In genomic region chr11:87819141-87819540, GRCh38 we compare ENCODE assay signal across 22 cellular contexts.
A peak's percentile ranks its signal among the peaks of the same experiment; 100 is the strongest.
DNase-seq lines count a peak whose midpoint lies in the region; ATAC-seq lines count a peak whose summit lies in the region.
"Had no signal": no experiment of that assay in that cellular context is flagged by ENCODE, and none has a peak within 500 bp of the region (broad histone marks: within the 10 kb centered on the region; RNA-seq: fewer than 3 reads in every experiment).

No MANE protein-coding gene starts in this region.

- no peak overlapping the region for H2AK5ac ChIP-seq in mesendoderm (ENCODE audit: low read length)

- DNase-seq in GM03348 (ENCODE audit: low spot score): peak; percentile 5
- peak; percentile 23 for DNase-seq in astrocyte of the hippocampus (ENCODE audit: low read depth, low spot score)
- DNase-seq in mesendoderm: no peak
- DNase-seq in NCI-H1092 (lab: John Stamatoyannopoulos, UW): no peak
- no peak for DNase-seq in HK-2 (ENCODE audit: unreplicated experiment)
- DNase-seq: AML-193; COR-L47; Kasumi-1; NCI-H1105 treated with DMSO at 0.1 percent for 48 hours; nephron progenitor cell; Peyer's patch; stimulated activated CD4-positive, alpha-beta T cell treated with anti-CD3 and anti-CD28 coated beads, Interleukin-1b, Interleukin-23, amount 100 ng/mL, for 48 hours; stimulated activated naive CD8-positive, alpha-beta T cell treated with anti-CD3 and anti-CD28 coated beads, Interleukin-15, Interleukin-2, amounts not matched to agents 100 U/mL and 50 U/mL, for 24 hours; upper lobe of left lung had no signal

- no peaks in the 10 kb centered on the region for H3K27me3 ChIP-seq in mesendoderm (ENCODE audit: insufficient read depth, low read length, poor library complexity)
- H3K27me3 ChIP-seq: cardiac muscle cell, gastroesophageal sphincter, Peyer's patch, upper lobe of left lung had no signal

- H3K79me2 ChIP-seq in mesendoderm (ENCODE audit: control insufficient read depth, insufficient read depth, low read length): no peaks in the 10 kb centered on the region

- H3K36me3 ChIP-seq in mesendoderm (ENCODE audit: control insufficient read depth, insufficient read depth, low read length): no peaks in the 10 kb centered on the region
- H3K36me3 ChIP-seq: cardiac muscle cell, gastroesophageal sphincter, Peyer's patch, upper lobe of left lung had no signal

- ATAC-seq in HG03095 (IDR thresholded peaks at IDR 0.05; ENCODE audit: unreplicated experiment) (peak; percentile 78), GM18870 (IDR thresholded peaks at IDR 0.05; ENCODE audit: unreplicated experiment) (no peak), HG02763 (IDR thresholded peaks at IDR 0.05; ENCODE audit: unreplicated experiment) (no peak)
- ATAC-seq: activated T-helper 17 cell treated with anti-CD3 and anti-CD28 coated beads, Interleukin-2, amount 50 U/mL, for 72 hours; gastroesophageal sphincter; HCT116; SK-N-SH treated with all-trans-retinoic acid at 6 μM for 48 hours; stimulated activated naive CD8-positive, alpha-beta T cell treated with anti-CD3 and anti-CD28 coated beads, Interleukin-15, Interleukin-2, amounts not matched to agents 100 U/mL and 50 U/mL, for 24 hours had no signal

- no peak overlapping the region for H3K18ac ChIP-seq in mesendoderm (ENCODE audit: low read length)

- no CpG with 5 or more reads among the region's 1 CpG for WGBS in mesendoderm (ENCODE audit: extremely low coverage, insufficient coverage, low lambda C conversion rate)

- no peak overlapping the region for H4K5ac ChIP-seq in mesendoderm (ENCODE audit: low read length)

- H3K4ac ChIP-seq in mesendoderm (ENCODE audit: low read depth, low read length): no peak overlapping the region

- H3K79me1 ChIP-seq in mesendoderm (ENCODE audit: low read length): no peaks in the 10 kb centered on the region

- no peak overlapping the region for H2BK120ac ChIP-seq in mesendoderm (ENCODE audit: low read depth, low read length)

- H3K4me3 ChIP-seq in mesendoderm (ENCODE audit: low read length): no peak overlapping the region
- H3K4me3 ChIP-seq: cardiac muscle cell, gastroesophageal sphincter, Peyer's patch, upper lobe of left lung had no signal

- H3K23ac ChIP-seq in mesendoderm (ENCODE audit: low read length): no peak overlapping the region

- no peak overlapping the region for H3K9ac ChIP-seq in mesendoderm (ENCODE audit: low read length)

- no peak overlapping the region for H2BK5ac ChIP-seq in mesendoderm (ENCODE audit: low read length)

- H3K4me1 ChIP-seq in mesendoderm (ENCODE audit: control insufficient read depth, low read depth, low read length): no peaks in the 10 kb centered on the region
- H3K4me1 ChIP-seq: gastroesophageal sphincter, Peyer's patch, upper lobe of left lung had no signal

- no peak overlapping the region for H3K4me2 ChIP-seq in mesendoderm (ENCODE audit: low read length)

- H4K8ac ChIP-seq in mesendoderm (ENCODE audit: low read depth, low read length): no peak overlapping the region

- H3K56ac ChIP-seq in mesendoderm (ENCODE audit: low read length): peak overlapping the region; percentile 15

- no peak overlapping the region for H3K27ac ChIP-seq in mesendoderm (ENCODE audit: low read depth, low read length)
- H3K27ac ChIP-seq: cardiac muscle cell, gastroesophageal sphincter, Peyer's patch, upper lobe of left lung had no signal

- H2BK15ac ChIP-seq in mesendoderm (replicated peaks; ENCODE audit: low read depth): no peak overlapping the region

Comparison
In these comparisons a context has a peak if more than half of its experiments do, and no peak if none do; other contexts are left out.
1. DNase-seq: peak in GM03348 (single experiment) and astrocyte of the hippocampus (single experiment); none in mesendoderm (single experiment), NCI-H1092 (single experiment) and HK-2 (single experiment).